In the genomic region with DNA sequence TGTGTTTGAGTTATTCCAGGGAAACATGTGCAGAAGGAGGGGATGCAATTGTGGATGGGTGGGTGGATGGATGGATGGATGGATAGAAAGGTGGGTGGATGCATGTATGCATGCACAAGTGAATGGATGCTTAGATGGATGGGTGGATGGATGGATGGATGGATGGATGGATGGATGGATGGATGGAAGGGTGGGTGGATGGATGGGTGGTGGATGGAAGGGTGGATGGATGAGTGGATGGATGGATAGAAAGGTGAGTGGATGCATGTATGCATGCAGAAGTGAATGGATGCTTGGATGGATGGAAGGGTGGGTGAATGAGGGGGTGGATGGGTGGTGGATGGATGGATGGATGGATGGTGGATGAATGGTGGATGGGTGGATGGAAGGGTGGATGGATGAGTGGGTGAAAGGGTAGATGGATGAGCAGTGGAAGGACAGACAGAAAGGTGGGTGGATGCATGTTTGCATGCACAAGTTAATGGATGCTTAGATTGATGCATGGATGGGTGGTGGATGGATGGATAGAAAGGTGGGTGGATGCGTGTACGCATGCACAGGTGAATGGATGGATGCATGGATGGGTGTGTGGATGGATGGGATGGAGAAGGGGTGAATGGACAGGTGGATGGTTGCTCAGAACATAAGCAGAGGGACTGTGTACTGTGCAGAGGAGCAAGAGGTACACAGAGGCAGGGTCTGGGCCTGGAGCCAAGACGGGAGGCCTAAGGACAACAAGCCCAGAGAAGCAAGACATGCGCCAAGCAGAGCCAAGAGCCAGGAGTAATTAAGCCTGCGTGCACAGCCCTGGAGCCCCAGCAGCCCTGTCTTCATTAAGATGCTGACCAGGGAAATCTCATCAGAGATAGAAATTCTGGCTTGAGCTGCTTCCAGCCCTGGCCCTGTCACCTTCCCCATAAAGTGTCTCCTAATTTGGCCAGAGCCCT, we compare ENCODE assay signal across 20 cellular contexts.
DNase-seq lines count a peak whose midpoint lies in the region; ATAC-seq and TF ChIP-seq lines count a peak whose summit lies in the region.
"Had no signal": no experiment of that assay in that cellular context is flagged by ENCODE, and none has a peak within 500 bp of the region (broad histone marks: within the 10 kb centered on the region; RNA-seq: fewer than 3 reads in every experiment).

No MANE protein-coding gene starts in this region.

- CTCF ChIA-PET in mammary epithelial cell (lab: Charles Lee; ENCODE audit: low non-redundant PET): no interaction called here

- no peak overlapping the region for H3K9ac ChIP-seq in mammary epithelial cell (ENCODE audit: insufficient read depth, low read length)

- H3K36me3 ChIP-seq in breast epithelium (no peaks in the 10 kb centered on the region), mammary epithelial cell (ENCODE audit: insufficient read depth, low read length) (no peaks in the 10 kb centered on the region)
- H3K36me3 ChIP-seq: BE2C had no signal

- H3K4me1 ChIP-seq in breast epithelium (no peaks in the 10 kb centered on the region), mammary epithelial cell (ENCODE audit: insufficient read depth, low read length) (no peaks in the 10 kb centered on the region)
- H3K4me1 ChIP-seq: A549 had no signal

- no peak overlapping the region for H3K4me2 ChIP-seq in mammary epithelial cell (ENCODE audit: insufficient read depth, low read depth, low read length)
- H3K4me2 ChIP-seq: A549, GM23338 had no signal

- H4K20me1 ChIP-seq in mammary epithelial cell (ENCODE audit: insufficient read depth, low read length): no peaks in the 10 kb centered on the region

- H3K4me3 ChIP-seq in breast epithelium: no peak overlapping the region
- no peak overlapping the region for H3K4me3 ChIP-seq in mammary epithelial cell (replicated peaks in 1 of 3; ENCODE audit: insufficient read depth in 1 of 3, low read depth in 2 of 3, low read length in 3 of 3)
- H3K4me3 ChIP-seq: A549, GM23338 had no signal

- dilution Hi-C loops in mammary epithelial cell (cut with HindIII; ENCODE audit: low sequenced_read_pairs): no loop called here

- intact Hi-C loops in breast epithelium (cut with DNase I; ENCODE audit: low total_unique reads): no loop called here
- intact Hi-C loops in mammary epithelial cell (cut with micrococcal nuclease): no loop called here

- BruUV-seq in mammary epithelial cell (replicated peaks; lab: Mats Ljungman, UMichigan): no TSS peak

- H3K27me3 ChIP-seq in breast epithelium: peaks cover 0 to 28% of the 10 kb centered on the region in 2 donors
- no peaks in the 10 kb centered on the region for H3K27me3 ChIP-seq in mammary epithelial cell (ENCODE audit: insufficient read depth, low read length)
- H3K27me3 ChIP-seq: BE2C had no signal

- TF ChIP-seq CTCF in breast epithelium (IDR thresholded peaks at IDR 0.05) (no peak), mammary epithelial cell (conservative IDR thresholded peaks at IDR 0.05 in 1 of 2, IDR thresholded peaks at IDR 0.05 in 1 of 2; ENCODE audit: extremely low read depth in 1 of 2, insufficient read depth in 1 of 2, low read depth in 1 of 2, low read length in 2 of 2) (no peak), VCaP (conservative IDR thresholded peaks at IDR 0.05) (no peak)

- H3K9me3 ChIP-seq in breast epithelium: peaks cover 14 to 17% of the 10 kb centered on the region in 2 donors
- peaks cover 54% of the 10 kb centered on the region for H3K9me3 ChIP-seq in mammary epithelial cell (replicated peaks; ENCODE audit: insufficient read depth, low read length)

- 81% methylated on average over 3 of the region's 5 CpGs for WGBS in mammary epithelial cell (ENCODE audit: low coverage, missing lambda C conversion rate)

- no peak for ATAC-seq in GM18909 (IDR thresholded peaks at IDR 0.05; ENCODE audit: poor library complexity, unreplicated experiment)
- ATAC-seq: A549, GM23338 had no signal

- DNase-seq in breast epithelium (ENCODE audit: low spot score in 2 of 2): peak; percentile 18 to 69
- DNase-seq in mammary epithelial cell: no peak
- peak; percentile 3 for DNase-seq in inferior parietal cortex (ENCODE audit: extremely low spot score)
- DNase-seq in COR-L47 (lab: John Stamatoyannopoulos, UW): no peak
- DNase-seq in G401 (ENCODE audit: low spot score): no peak
- DNase-seq: BE2C, DND-41, HCEC 1CT, Karpas-422, MV-4-11, NCI-H1436 treated with DMSO at 0.1 percent for 48 hours, NCI-H1930, NCI-H2171, NCI-H526 treated with DMSO at 0.1 percent for 48 hours, OCI-M1, SHP77 had no signal

- no peak overlapping the region for H2AFZ ChIP-seq in mammary epithelial cell (ENCODE audit: low read depth, low read length)
- H2AFZ ChIP-seq: GM23338 had no signal

- no peak for TF ChIP-seq POLR2A in breast epithelium (IDR thresholded peaks at IDR 0.05)

- in situ Hi-C loops in mammary epithelial cell (cut with MboI; ENCODE audit: low sequenced_read_pairs in 2 of 2) (no loop called here), G401 (cut with HindIII; ENCODE audit: low sequenced_read_pairs) (no loop called here)

- H3K27ac ChIP-seq in breast epithelium (no peak overlapping the region), mammary epithelial cell (ENCODE audit: insufficient read depth, low read depth, low read length) (no peak overlapping the region), VCaP (peak overlapping the region; percentile 80; the same call in 1 of the 2 replicates)
- H3K27ac ChIP-seq: A549 had no signal

- no peaks in the 10 kb centered on the region for H3K79me2 ChIP-seq in mammary epithelial cell (ENCODE audit: insufficient read depth, low read length)

Comparison
In these comparisons a context has a peak if more than half of its experiments do, and no peak if none do; other contexts are left out.
1. DNase-seq: peak in breast epithelium (2 of 2) and inferior parietal cortex (single experiment); none in mammary epithelial cell (single experiment), COR-L47 (single experiment) and G401 (single experiment).